In genomic region chr2:194549387-194549786, GRCh38 we compare ENCODE assay signal across 1 cellular context.
TF ChIP-seq lines count a peak whose summit lies in the region.

No MANE protein-coding gene starts in this region.

TF ChIP-seq in neural cell, 6 proteins besides CTCF, POLR2A, EP300 and RAD21:
- TF ChIP-seq TAF1 (IDR thresholded peaks at IDR 0.05; ENCODE audit: low read depth) (no peak), REST (IDR thresholded peaks at IDR 0.05; ENCODE audit: borderline replicate concordance) (peak; percentile 71), EZH2 (IDR thresholded peaks at IDR 0.05; ENCODE audit: borderline replicate concordance, insufficient read depth, low read length, poor library complexity, severe bottlenecking) (no peak), POLR2AphosphoS5 (IDR thresholded peaks at IDR 0.05) (peak; percentile 78), MXI1 (conservative IDR thresholded peaks at IDR 0.05; ENCODE audit: poor library complexity, severe bottlenecking) (no peak), SMC3 (conservative IDR thresholded peaks at IDR 0.05; ENCODE audit: poor library complexity) (no peak)
TF ChIP-seq in neural cell: peak in this region for 2.
